Comparison of ENCODE assay signal across 8 cellular contexts in the genomic region with DNA sequence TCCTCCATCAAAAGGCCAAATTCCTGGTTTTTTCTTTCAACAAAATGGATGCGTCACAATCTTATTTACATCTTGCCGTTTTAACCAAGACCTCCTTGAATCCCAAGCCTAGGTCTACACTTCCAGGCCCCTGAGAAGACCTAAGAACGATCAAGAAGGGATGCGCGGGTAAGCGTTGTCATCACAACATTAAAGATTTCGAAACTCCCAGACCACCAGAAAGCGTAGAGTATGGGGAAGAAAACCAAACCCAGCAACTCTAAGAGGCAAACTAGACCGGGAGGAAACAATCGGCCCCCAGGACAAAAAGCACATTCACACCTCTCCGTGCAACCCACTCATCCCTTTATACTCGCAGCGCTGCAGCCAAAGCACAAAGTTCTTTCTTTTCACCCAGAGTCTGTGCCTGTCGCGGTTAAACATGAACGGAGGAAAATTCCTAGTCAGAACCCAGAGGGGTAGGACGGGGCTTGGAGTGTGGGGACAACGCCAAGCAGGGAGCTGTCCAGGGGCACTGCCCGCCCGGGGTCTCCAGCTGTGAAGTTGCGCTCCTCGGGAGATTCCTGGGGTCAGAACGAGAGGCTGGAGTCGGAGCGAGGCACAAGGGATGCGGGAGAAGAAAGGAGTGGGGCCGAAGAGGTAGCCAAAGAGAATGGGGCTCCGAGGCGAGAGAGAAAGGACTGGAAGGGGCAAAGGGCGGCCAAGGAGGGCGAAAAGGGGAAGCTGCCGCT. TPM values are rescaled to one million over a fixed set of nuclear protein-coding genes. Genes with fewer than 3 reads are reported as not detected.
A peak's percentile ranks its signal among the peaks of the same experiment; 100 is the strongest.
DNase-seq lines count a peak whose midpoint lies in the region; ATAC-seq and TF ChIP-seq lines count a peak whose summit lies in the region.

No MANE protein-coding gene starts in this region.

- TF ChIP-seq EP300 in tibial nerve (IDR thresholded peaks at IDR 0.05) = no peak

- WGBS in tibial nerve, 2 donors = 0 to 1% methylated on average over 32 of the region's 32 CpGs

- intact Hi-C loops in lower lobe of right lung (cut with DNase I) = no loop called here

- H3K4me3 ChIP-seq in AG04449 (ENCODE audit: low read depth, low read length) = peak overlapping the region; percentile 89
- H3K4me3 ChIP-seq in lower lobe of right lung = peak overlapping the region; percentile 89
- H3K4me3 ChIP-seq in tibial nerve = peak overlapping the region; percentile 87 to 97 (median 92)

- H3K4me1 ChIP-seq in lower lobe of right lung (peaks cover 46% of the 10 kb centered on the region), tibial nerve (peaks cover 0 to 58% (median 24%) of the 10 kb centered on the region in 4 donors)

- CTCF ChIA-PET in AG04449 (lab: Yijun Ruan, JAX) = interaction anchor here (1.0 to 3.0 kb wide), 3 partner anchors 21 to 93 kb away, joined by 3 to 30 read pairs (median 4); partner anchors contain the start of gene JPH2

- ATAC-seq in GM18907 (IDR thresholded peaks at IDR 0.05; ENCODE audit: unreplicated experiment) (peak; percentile 8), lower lobe of right lung (peak; percentile 5 to 17), HG02623 (IDR thresholded peaks at IDR 0.05; ENCODE audit: unreplicated experiment) (no peak)

- TF ChIP-seq POLR2A in tibial nerve (IDR thresholded peaks at IDR 0.05) = no peak

- no peaks in the 10 kb centered on the region for H3K27me3 ChIP-seq in lower lobe of right lung (ENCODE audit: low read depth)
- no peaks in the 10 kb centered on the region for H3K27me3 ChIP-seq in tibial nerve

- TF ChIP-seq CTCF in AG04449 (IDR thresholded peaks at IDR 0.05; ENCODE audit: insufficient read depth, low read length, missing control alignments) = no peak
- no peak for TF ChIP-seq CTCF in lower lobe of right lung (IDR thresholded peaks at IDR 0.05)
- TF ChIP-seq CTCF in tibial nerve (IDR thresholded peaks at IDR 0.05) = no peak

- H3K27ac ChIP-seq in cingulate gyrus (ENCODE audit: low read depth, low read length) (peak overlapping the region; percentile 86), lower lobe of right lung (peak overlapping the region; percentile 95), tibial nerve (peak overlapping the region; percentile 91 to 99 (median 97))

- POLR2A ChIA-PET in AG04449 (lab: Yijun Ruan, JAX) = interaction anchor here (0.6 kb wide), 1 partner anchor 26 kb away, joined by 3 read pairs; no protein-coding TSS in a partner anchor

- DNase-seq in AG04449 (ENCODE audit: low read depth, low spot score) = no peak
- DNase-seq in OCI-M1 (lab: John Stamatoyannopoulos, UW) = peak; percentile 60
- DNase-seq in lower lobe of right lung = no peak
- no peak for DNase-seq in tibial nerve (ENCODE audit: low spot score in 2 of 2)
- DNase-seq in UCSD-AML1 (lab: John Stamatoyannopoulos, UW; ENCODE audit: unreplicated experiment) = no peak

- H3K36me3 ChIP-seq in lower lobe of right lung (peaks cover 18% of the 10 kb centered on the region), tibial nerve (peaks cover under 1 to 19% (median 2%) of the 10 kb centered on the region in 3 donors)

- H3K9me3 ChIP-seq in lower lobe of right lung (no peaks in the 10 kb centered on the region), tibial nerve (no peaks in the 10 kb centered on the region)

RNA-seq across cellular contexts. Expression of gene OSER1, which starts 0.7 kb away (rescaled TPM):
- total RNA-seq in lower lobe of right lung = 32.9 TPM
- total RNA-seq in tibial nerve = 10 to 100 TPM; 31.2 to 47.9 (median 35.3) TPM

RNA-seq across cellular contexts. Expression of gene JPH2, which starts 22.9 kb away (rescaled TPM):
- total RNA-seq in lower lobe of right lung (4.6 TPM), tibial nerve (1 to 10 TPM; 3.1 to 6.3 (median 5.3) TPM)

RNA-seq across cellular contexts. Expression of gene GDAP1L1, which starts 37.3 kb away (rescaled TPM):
- total RNA-seq in lower lobe of right lung (not detected), tibial nerve (not detected)
